In the genomic region with DNA sequence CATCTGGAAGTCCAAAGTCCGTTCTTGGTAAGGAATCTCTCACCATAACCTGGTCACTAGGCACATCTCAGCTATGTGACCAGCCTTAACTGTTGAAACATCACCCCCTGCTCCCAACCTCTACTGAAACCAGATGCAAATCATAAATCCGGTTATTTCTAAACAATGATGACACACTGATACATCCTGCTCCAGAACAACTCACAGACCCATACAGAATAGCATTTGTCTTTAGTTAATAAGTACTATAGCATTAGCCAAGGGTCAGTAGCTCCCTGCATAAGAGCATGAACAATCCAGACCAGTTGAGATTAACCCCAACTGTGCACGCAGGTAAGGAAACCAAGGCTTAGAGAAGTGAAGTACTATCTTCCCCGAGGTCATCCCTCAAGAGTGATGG, we compare ENCODE assay signal across 19 cellular contexts.
DNase-seq lines count a peak whose midpoint lies in the region; ATAC-seq and TF ChIP-seq lines count a peak whose summit lies in the region.
"Had no signal": no experiment of that assay in that cellular context is flagged by ENCODE, and none has a peak within 500 bp of the region (broad histone marks: within the 10 kb centered on the region; RNA-seq: fewer than 3 reads in every experiment).

No MANE protein-coding gene starts in this region.

- no peak overlapping the region for H3K27ac ChIP-seq in MM.1S (ENCODE audit: low read length)
- H3K27ac ChIP-seq: adrenal gland, lower lobe of right lung, parathyroid adenoma, PC-9 had no signal

- H3K4me3 ChIP-seq in MM.1S (ENCODE audit: low read length): no peak overlapping the region
- H3K4me3 ChIP-seq: adrenal gland, lower lobe of right lung, PC-9 had no signal

- no peak for TF ChIP-seq CTCF in MM.1S (IDR thresholded peaks at IDR 0.05; ENCODE audit: low read length)

- in situ Hi-C loops in ACHN (cut with HindIII; ENCODE audit: low pct_ligation_motif_present, low pct_unique_long_range_greater_than_20kb, low sequenced_read_pairs): no loop called here

- H3K4me2 ChIP-seq in MM.1S (ENCODE audit: low read depth, low read length): no peak overlapping the region
- H3K4me2 ChIP-seq: PC-9 had no signal

- H2AFZ ChIP-seq in MM.1S (ENCODE audit: low read length): 0 out of 2 replicates have a peak overlapping the region, but pooled peaks have one; percentile 4
- H2AFZ ChIP-seq: parathyroid adenoma, PC-9 had no signal

- H3K79me2 ChIP-seq in MM.1S (ENCODE audit: low read length): no peaks in the 10 kb centered on the region
- H3K79me2 ChIP-seq: parathyroid adenoma had no signal

- no peaks in the 10 kb centered on the region for H3F3A ChIP-seq in MM.1S (ENCODE audit: insufficient read depth, low read length)

- H3K36me3 ChIP-seq in MM.1S (replicated peaks; ENCODE audit: insufficient read depth, low read length): no peaks in the 10 kb centered on the region
- H3K36me3 ChIP-seq: adrenal gland, lower lobe of right lung had no signal

- H4K20me1 ChIP-seq in MM.1S (ENCODE audit: insufficient read depth, low read length): no peaks in the 10 kb centered on the region

- H3K4me1 ChIP-seq in MM.1S (ENCODE audit: low read length): peaks cover 7% of the 10 kb centered on the region; the same call in 1 of the 2 replicates
- H3K4me1 ChIP-seq: lower lobe of right lung, parathyroid adenoma had no signal

- no peak overlapping the region for H3K9ac ChIP-seq in MM.1S (ENCODE audit: low read length)
- H3K9ac ChIP-seq: parathyroid adenoma had no signal

- no peaks in the 10 kb centered on the region for H3K9me2 ChIP-seq in MM.1S (replicated peaks; ENCODE audit: insufficient read depth, low read length)

- DNase-seq in ACHN (peak; percentile 43), MM.1S (no peak), activated gamma-delta T cell (lab: John Stamatoyannopoulos, UW) (no peak), Ammon's horn (ENCODE audit: low spot score) (no peak), SHP77 (lab: John Stamatoyannopoulos, UW) (no peak)
- no peak for DNase-seq in activated CD4-positive, alpha-beta T cell treated with anti-CD3 and anti-CD28 coated beads for 1 hour
- DNase-seq: 8988T; activated CD4-positive, alpha-beta memory T cell treated with anti-CD3 and anti-CD28 coated beads for 36 hours; adrenal gland; DMS79 treated with DMSO at 0.1 percent for 48 hours; lower lobe of right lung; naive thymus-derived CD4-positive, alpha-beta T cell; NCI-H1930; NCI-H510A treated with DMSO at 0.1 percent for 48 hours; PC-9 had no signal

- H3K27me3 ChIP-seq in MM.1S (replicated peaks; ENCODE audit: insufficient read depth, low read length): no peaks in the 10 kb centered on the region
- H3K27me3 ChIP-seq: adrenal gland had no signal

- H3K9me3 ChIP-seq in MM.1S (replicated peaks; ENCODE audit: insufficient read depth, low read length): no peaks in the 10 kb centered on the region
- H3K9me3 ChIP-seq: adrenal gland, lower lobe of right lung had no signal

- ATAC-seq in GM19397 (IDR thresholded peaks at IDR 0.05; ENCODE audit: unreplicated experiment): peak; percentile 65
- peak; percentile 55 for ATAC-seq in HG02885 (IDR thresholded peaks at IDR 0.05; ENCODE audit: poor library complexity, unreplicated experiment)
- ATAC-seq: lower lobe of right lung; naive thymus-derived CD4-positive, alpha-beta T cell; stimulated activated memory B cell treated with anti-CD40 and anti-IgM and Interleukin-4, amounts not matched to agents 10 μg/mL and 1 μg/mL and 100 μg/mL, for 72 hours had no signal
